ENCODE assay signal across 12 cellular contexts in genomic region chr20:45917790-45918141, GRCh38. TPM values are rescaled to one million over a fixed set of nuclear protein-coding genes. Genes with fewer than 3 reads are reported as not detected.
DNase-seq lines count a peak whose midpoint lies in the region; ATAC-seq and TF ChIP-seq lines count a peak whose summit lies in the region.
"Had no signal": no experiment of that assay in that cellular context is flagged by ENCODE, and none has a peak within 500 bp of the region (broad histone marks: within the 10 kb centered on the region; RNA-seq: fewer than 3 reads in every experiment).

No MANE protein-coding gene starts in this region.

- peaks cover 46% of the 10 kb centered on the region for H3K4me1 Mint-ChIP-seq in nephron

- H3K36me3 ChIP-seq in transverse colon (no peaks in the 10 kb centered on the region), PC-9 (ENCODE audit: low read depth) (no peaks in the 10 kb centered on the region)

- POLR2A ChIA-PET in PC-9 (lab: Charles Lee; ENCODE audit: unreplicated experiment) = no interaction called here

- no peaks in the 10 kb centered on the region for H3K9me3 Mint-ChIP-seq in nephron

- no peak overlapping the region for H3K4me2 ChIP-seq in PC-9

- H3K4me3 ChIP-seq in transverse colon (no peak overlapping the region), PC-9 (no peak overlapping the region)

- no peaks in the 10 kb centered on the region for H3K36me3 Mint-ChIP-seq in nephron (ENCODE audit: low read depth)

- peak overlapping the region; percentile 91 to 98 (median 96) for H3K27ac Mint-ChIP-seq in nephron

- no peak for TF ChIP-seq POLR2A in transverse colon (IDR thresholded peaks at IDR 0.05)

- H3K27ac ChIP-seq in adipose tissue (ENCODE audit: low read depth, low read length) (peak overlapping the region; percentile 29), transverse colon (peak overlapping the region; percentile 61 to 78 (median 68)), PC-9 (no peak overlapping the region)

- no peaks in the 10 kb centered on the region for H3K27me3 Mint-ChIP-seq in nephron (ENCODE audit: low read depth)

- no peaks in the 10 kb centered on the region for H4K20me1 ChIP-seq in PC-9 (ENCODE audit: insufficient read depth)

- no peaks in the 10 kb centered on the region for H3K9me3 ChIP-seq in transverse colon
- no peaks in the 10 kb centered on the region for H3K9me3 ChIP-seq in PC-9 (ENCODE audit: insufficient read depth, low read depth)

- no peaks in the 10 kb centered on the region for H3K79me2 ChIP-seq in PC-9 (ENCODE audit: low read depth)

- 47 to 79% (median 47%) methylated on average over 5 of the region's 5 CpGs for WGBS in adipose tissue, 3 donors
- WGBS in transverse colon (ENCODE audit: low coverage in 1 of 2), 2 donors = 65% methylated on average over 5 of the region's 5 CpGs; no CpG with 5 or more reads in 1 of the 2 donors

- TF ChIP-seq EP300 in transverse colon (IDR thresholded peaks at IDR 0.05; ENCODE audit: low read depth) = no peak

- peaks cover 27% of the 10 kb centered on the region for H3F3A ChIP-seq in PC-9 (ENCODE audit: insufficient read depth, low read depth)

- H3K27me3 ChIP-seq in transverse colon = no peaks in the 10 kb centered on the region
- no peaks in the 10 kb centered on the region for H3K27me3 ChIP-seq in PC-9 (ENCODE audit: insufficient read depth, low read depth)

- H3K9me2 ChIP-seq in PC-9 (ENCODE audit: insufficient read depth) = no peaks in the 10 kb centered on the region

- no TSS peak for BruUV-seq in PC-9 (replicated peaks; lab: Mats Ljungman, UMichigan)

- ATAC-seq in stimulated activated naive CD8-positive, alpha-beta T cell treated with anti-CD3 and anti-CD28 coated beads, Interleukin-15, Interleukin-2, amounts not matched to agents 100 U/mL and 50 U/mL, for 24 hours = no peak

- peak overlapping the region; percentile 41 to 59 (median 58) for H3K4me3 Mint-ChIP-seq in nephron

- no peak overlapping the region for H2AFZ ChIP-seq in PC-9

- no peak for TF ChIP-seq CTCF in nephron (IDR thresholded peaks at IDR 0.05; ENCODE audit: unreplicated experiment in 3 of 3)
- TF ChIP-seq CTCF in transverse colon (IDR thresholded peaks at IDR 0.05) = no peak
- TF ChIP-seq CTCF in PC-9 (conservative IDR thresholded peaks at IDR 0.05) = no peak

- intact Hi-C loops in transverse colon (cut with DNase I; ENCODE audit: low total_unique reads) (no loop called here), PC-9 (cut with micrococcal nuclease; ENCODE audit: unreplicated experiment) (no loop called here)

- DNase-seq in fibroblast of peridontal ligament (ENCODE audit: extremely low read depth) = peak; percentile 72
- no peak for DNase-seq in transverse colon
- DNase-seq in stimulated activated naive CD8-positive, alpha-beta T cell treated with anti-CD3 and anti-CD28 coated beads, Interleukin-15, Interleukin-2, amounts not matched to agents 100 U/mL and 50 U/mL, for 24 hours = no peak
- no peak for DNase-seq in PC-9
- no peak for DNase-seq in GOT3 (lab: John Stamatoyannopoulos, UW)
- DNase-seq: activated naive CD4-positive, alpha-beta T cell treated with Interleukin-2 at 50 U/mL for 16 hours; COR-L47; dermis blood vessel endothelial cell; NCI-H1436 treated with DMSO at 0.1 percent for 48 hours; NK-92 treated with Interleukin-12 subunit alpha and Interleukin-12 subunit beta, amount 100 ng/mL, for 24 hours had no signal

- in situ Hi-C loops in transverse colon (cut with MboI; ENCODE audit: low pct_ligation_motif_present in 1 of 4, low pct_unique_long_range_greater_than_20kb in 1 of 4, low sequenced_read_pairs in 3 of 4) = no loop called here

- H3K4me1 ChIP-seq in transverse colon = peaks cover 0 to 55% (median 15%) of the 10 kb centered on the region in 4 donors
- peaks cover 23% of the 10 kb centered on the region for H3K4me1 ChIP-seq in PC-9 (replicated peaks; ENCODE audit: insufficient read depth)

- CTCF ChIA-PET in PC-9 (lab: Charles Lee) = no interaction called here

RNA-seq across cellular contexts. Expression of gene PLTP, which starts 5.8 kb away (rescaled TPM):
- polyA plus RNA-seq in adipose tissue = 100 to 1,000 TPM; 113 to 308 (median 276) TPM
- total RNA-seq in transverse colon = 10 to 100 TPM; 17.7 to 79.9 (median 59.9) TPM
- 113 and 127 TPM in 2 replicates for total RNA-seq in PC-9 (2021)

RNA-seq across cellular contexts. Expression of gene PCIF1, which starts 16.7 kb away (rescaled TPM):
- polyA plus RNA-seq in adipose tissue = 10 to 100 TPM; 18.6 to 28.2 (median 25.8) TPM
- total RNA-seq in transverse colon (10 to 100 TPM; 23.5 to 52.0 (median 32.0) TPM), PC-9 (2021) (35.3 and 35.6 TPM in 2 replicates)

RNA-seq across cellular contexts. Expression of gene CTSA, which starts 26.6 kb away (rescaled TPM):
- polyA plus RNA-seq in adipose tissue = 100 to 1,000 TPM in 1 of 3 donors, 10 to 100 TPM in 2; 46.4 to 116 (median 82.4) TPM
- total RNA-seq in transverse colon (100 to 1,000 TPM; 197 to 971 (median 466) TPM), PC-9 (2021) (123 and 132 TPM in 2 replicates)

RNA-seq across cellular contexts. Expression of gene NEURL2, which starts 26.8 kb away (rescaled TPM):
- polyA plus RNA-seq in adipose tissue = 1 to 10 TPM; 3.2 to 8.0 (median 4.6) TPM
- total RNA-seq in transverse colon (10 to 100 TPM; 14.7 to 30.4 (median 18.1) TPM), PC-9 (2021) (6.5 and 9.2 TPM in 2 replicates)

RNA-seq across cellular contexts. Expression of gene SPATA25, which starts 30.3 kb away (rescaled TPM):
- 1 to 10 TPM; 1.0 to 2.7 (median 1.1) TPM for polyA plus RNA-seq in adipose tissue
- 100 to 1,000 TPM in 1 of 4 donors, 1 to 10 TPM in 3; 3.7 to 103 (median 6.0) TPM for total RNA-seq in transverse colon
- 5.2 and 6.3 TPM in 2 replicates for total RNA-seq in PC-9 (2021)
